In genomic region chr11:68002943-68003845, GRCh38 we compare ENCODE assay signal across 8 cellular contexts. TPM values are rescaled to one million over a fixed set of nuclear protein-coding genes. Genes with fewer than 3 reads are reported as not detected.
DNase-seq lines count a peak whose midpoint lies in the region; ATAC-seq and TF ChIP-seq lines count a peak whose summit lies in the region.

No MANE protein-coding gene starts in this region.

- POLR2A ChIA-PET in GM10248 (lab: Yijun Ruan, JAX), result interaction anchor here (0.5 kb wide), 2 partner anchors 43 to 75 kb away, joined by 3 to 5 read pairs; no protein-coding TSS in a partner anchor

- H3K36me3 Mint-ChIP-seq in activated T-cell treated with anti-CD3 and anti-CD28 coated beads, Interleukin-2, amount 50 U/mL, for 24 hours (ENCODE audit: low read depth), result peaks cover 2% of the 10 kb centered on the region
- H3K36me3 Mint-ChIP-seq in progenitor cell of endocrine pancreas (ENCODE audit: insufficient read depth), result no peaks in the 10 kb centered on the region

- H3K4me3 ChIP-seq in fibroblast of villous mesenchyme (ENCODE audit: low read depth, low read length), result peak overlapping the region; percentile 66
- no peak overlapping the region for H3K4me3 ChIP-seq in SJCRH30

- no peak overlapping the region for H3K27ac ChIP-seq in SJCRH30

- H3K9me3 ChIP-seq in SJCRH30 (replicated peaks), result no peaks in the 10 kb centered on the region

- TF ChIP-seq CTCF in GM10248 (IDR thresholded peaks at IDR 0.05; ENCODE audit: control extremely low read depth, extremely low read depth, low read depth, missing control alignments) (no peak), fibroblast of villous mesenchyme (IDR thresholded peaks at IDR 0.05; ENCODE audit: insufficient read depth, low read depth, low read length) (no peak), progenitor cell of endocrine pancreas (IDR thresholded peaks at IDR 0.05; ENCODE audit: unreplicated experiment) (no peak)

- H3K4me3 Mint-ChIP-seq in activated T-cell treated with anti-CD3 and anti-CD28 coated beads, Interleukin-2, amount 50 U/mL, for 24 hours, result peak overlapping the region; percentile 70
- peak overlapping the region; percentile 64 for H3K4me3 Mint-ChIP-seq in progenitor cell of endocrine pancreas (ENCODE audit: low read depth)

- DNase-seq in GM10248 (ENCODE audit: extremely low spot score) (peak; percentile 71), NCI-H526 treated with DMSO at 0.1 percent for 48 hours (lab: John Stamatoyannopoulos, UW) (peak; percentile 47), fibroblast of villous mesenchyme (ENCODE audit: low read depth) (no peak), progenitor cell of endocrine pancreas (ENCODE audit: low spot score, unreplicated experiment) (no peak), SJCRH30 (no peak), NCI-H1436 (lab: John Stamatoyannopoulos, UW) (no peak)
- peak; percentile 43 for DNase-seq in activated T-cell treated with anti-CD3 and anti-CD28 coated beads, Interleukin-2, amount 50 U/mL, for 24 hours

- no peaks in the 10 kb centered on the region for H3K9me3 Mint-ChIP-seq in activated T-cell treated with anti-CD3 and anti-CD28 coated beads, Interleukin-2, amount 50 U/mL, for 24 hours
- H3K9me3 Mint-ChIP-seq in progenitor cell of endocrine pancreas (ENCODE audit: low read depth), result no peaks in the 10 kb centered on the region

- no peaks in the 10 kb centered on the region for H3K27me3 Mint-ChIP-seq in activated T-cell treated with anti-CD3 and anti-CD28 coated beads, Interleukin-2, amount 50 U/mL, for 24 hours
- peaks cover 21% of the 10 kb centered on the region for H3K27me3 Mint-ChIP-seq in progenitor cell of endocrine pancreas

- H3K27ac Mint-ChIP-seq in activated T-cell treated with anti-CD3 and anti-CD28 coated beads, Interleukin-2, amount 50 U/mL, for 24 hours, result no peak overlapping the region
- peak overlapping the region; percentile 58 for H3K27ac Mint-ChIP-seq in progenitor cell of endocrine pancreas

- no peaks in the 10 kb centered on the region for H3K27me3 ChIP-seq in SJCRH30

- H3K4me1 ChIP-seq in SJCRH30, result 0 out of 2 replicates have a peak, but pooled peaks cover 2% of the 10 kb centered on the region

- CTCF ChIA-PET in GM10248 (lab: Yijun Ruan, JAX), result interaction anchor here (1.0 to 1.7 kb wide), 4 partner anchors 9 to 208 kb away, joined by 3 to 8 read pairs (median 4); no protein-coding TSS in a partner anchor

- H3K36me3 ChIP-seq in SJCRH30, result no peaks in the 10 kb centered on the region

- H3K4me1 Mint-ChIP-seq in activated T-cell treated with anti-CD3 and anti-CD28 coated beads, Interleukin-2, amount 50 U/mL, for 24 hours (ENCODE audit: low read depth), result peaks cover 18% of the 10 kb centered on the region
- peaks cover 3% of the 10 kb centered on the region for H3K4me1 Mint-ChIP-seq in progenitor cell of endocrine pancreas (ENCODE audit: low read depth)

- ATAC-seq in HG02610 (IDR thresholded peaks at IDR 0.05; ENCODE audit: unreplicated experiment), result peak; percentile 27

RNA-seq across cellular contexts. Expression of gene UNC93B1, which starts 0.7 kb away (rescaled TPM):
- 14.7 and 17.7 TPM in 2 replicates for total RNA-seq in fibroblast of villous mesenchyme
- 6.7 and 8.0 TPM in 2 replicates for total RNA-seq in progenitor cell of endocrine pancreas
- total RNA-seq in SJCRH30 (2014; rRNA removed; shearing (Covaris generic)), result not detected in 2 replicates

RNA-seq across cellular contexts. Expression of gene ALDH3B1, which starts 6.9 kb away (rescaled TPM):
- total RNA-seq in fibroblast of villous mesenchyme (20.7 and 27.1 TPM in 2 replicates), progenitor cell of endocrine pancreas (not detected in 2 replicates)
- 0.51 and 0.53 TPM in 2 replicates for total RNA-seq in SJCRH30 (2014; rRNA removed; shearing (Covaris generic))

RNA-seq across cellular contexts. Expression of gene NDUFS8, which starts 27.3 kb away (rescaled TPM):
- total RNA-seq in fibroblast of villous mesenchyme (85.9 and 128 TPM in 2 replicates), progenitor cell of endocrine pancreas (113 and 125 TPM in 2 replicates)
- 77.7 and 103 TPM in 2 replicates for total RNA-seq in SJCRH30 (2014; rRNA removed; shearing (Covaris generic))

RNA-seq across cellular contexts. Expression of gene TCIRG1, which starts 35.6 kb away (rescaled TPM):
- total RNA-seq in fibroblast of villous mesenchyme, result 134 and 152 TPM in 2 replicates
- 33.6 and 35.5 TPM in 2 replicates for total RNA-seq in progenitor cell of endocrine pancreas
- 2.7 and 6.1 TPM in 2 replicates for total RNA-seq in SJCRH30 (2014; rRNA removed; shearing (Covaris generic))

Comparison
In these comparisons a context has a peak if more than half of its experiments do, and no peak if none do; other contexts are left out.
1. DNase-seq: peak in GM10248 (single experiment), NCI-H526 treated with DMSO at 0.1 percent for 48 hours (single experiment) and activated T-cell treated with anti-CD3 and anti-CD28 coated beads, Interleukin-2, amount 50 U/mL, for 24 hours (single experiment); none in fibroblast of villous mesenchyme (single experiment), progenitor cell of endocrine pancreas (single experiment), SJCRH30 (0 of 2) and NCI-H1436 (single experiment).
2. RNA of gene ALDH3B1, which starts 6.9 kb away (total RNA-seq): 20.7 to 27.1 TPM in fibroblast of villous mesenchyme; 0.51 to 0.53 TPM in SJCRH30 and not detected in progenitor cell of endocrine pancreas; every median in the first group is over 10 times any median in the second.